Comparison of ENCODE assay signal across 22 cellular contexts in genomic region chr16:1357906-1358566, GRCh38. TPM values are rescaled to one million over a fixed set of nuclear protein-coding genes. Genes with fewer than 3 reads are reported as not detected.
A peak's percentile ranks its signal among the peaks of the same experiment; 100 is the strongest.
DNase-seq lines count a peak whose midpoint lies in the region; ATAC-seq and TF ChIP-seq lines count a peak whose summit lies in the region.
"Had no signal": no experiment of that assay in that cellular context is flagged by ENCODE, and none has a peak within 500 bp of the region (broad histone marks: within the 10 kb centered on the region; RNA-seq: fewer than 3 reads in every experiment).

No MANE protein-coding gene starts in this region.

- H3K23ac ChIP-seq in neuronal stem cell (ENCODE audit: low read depth, low read length, poor library complexity): no peak overlapping the region

- H3K27ac Mint-ChIP-seq in activated CD8-positive, alpha-beta memory T cell treated with anti-CD3 and anti-CD28 coated beads, Interleukin-2, amount 10 ng/mL, durations not matched to agents 7 days and 5 days: peak overlapping the region; percentile 2
- H3K27ac Mint-ChIP-seq in stimulated activated memory B cell treated with anti-CD40 and anti-IgM and Interleukin-4, amounts not matched to agents 10 μg/mL and 1 μg/mL and 100 μg/mL, for 72 hours: peak overlapping the region; percentile 60
- H3K27ac Mint-ChIP-seq in chondrocyte (ENCODE audit: unreplicated experiment): no peak overlapping the region
- H3K27ac Mint-ChIP-seq: endodermal cell, GM23338, nephron, WTC11 had no signal

- H4K91ac ChIP-seq in neuronal stem cell (ENCODE audit: low read depth, low read length, poor library complexity): no peak overlapping the region

- no peak overlapping the region for H3K18ac ChIP-seq in neuronal stem cell (ENCODE audit: low read length)

- H3K27ac ChIP-seq in Panc1 (ENCODE audit: low read length): peak overlapping the region; percentile 39
- H3K27ac ChIP-seq in neuronal stem cell (replicated peaks; ENCODE audit: low read length): no peak overlapping the region
- H3K27ac ChIP-seq: transverse colon had no signal

- no peak overlapping the region for H2AK5ac ChIP-seq in neuronal stem cell (ENCODE audit: low read depth, low read length)

- no peak for DNase-seq in activated CD8-positive, alpha-beta memory T cell treated with anti-CD3 and anti-CD28 coated beads, Interleukin-2, amount 10 ng/mL, durations not matched to agents 7 days and 5 days
- no peak for DNase-seq in activated CD8-positive, alpha-beta memory T cell treated with anti-CD3 and anti-CD28 coated beads for 24 hours
- no peak for DNase-seq in Panc1 (ENCODE audit: low read depth, low spot score)
- DNase-seq in chondrocyte (ENCODE audit: low spot score): no peak
- DNase-seq in epidermal melanocyte (ENCODE audit: insufficient read length, low spot score): no peak
- DNase-seq in neuronal stem cell (ENCODE audit: low spot score): no peak
- DNase-seq: activated effector memory CD4-positive, alpha-beta T cell treated with anti-CD3 and anti-CD28 coated beads, Interleukin-2, amount 50 U/mL, for 16 hours; anterior cingulate cortex; DMS79; endodermal cell; NCI-H2081; NCI-H524; SIG-M5; stimulated activated CD4-positive, alpha-beta T cell treated with anti-CD3 and anti-CD28 coated beads, Interleukin-12 subunit alpha, Interleukin-12 subunit beta, amount 100 ng/mL, for 4 hours; stimulated activated naive CD4-positive, alpha-beta T cell; T-helper 2 cell; transverse colon had no signal

- no peak overlapping the region for H2BK5ac ChIP-seq in neuronal stem cell (ENCODE audit: low read length)

- no peak overlapping the region for H2AFZ ChIP-seq in neuronal stem cell (ENCODE audit: low read length)
- H2AFZ ChIP-seq: GM23338 had no signal

- in situ Hi-C loops in Panc1 (cut with HindIII; ENCODE audit: low pct_unique_long_range_greater_than_20kb, low sequenced_read_pairs): no loop called here

- H3K27me3 ChIP-seq in Panc1 (ENCODE audit: control insufficient read depth, insufficient read depth, low read length): no peaks in the 10 kb centered on the region
- no peaks in the 10 kb centered on the region for H3K27me3 ChIP-seq in neuronal stem cell (ENCODE audit: control insufficient read depth in 3 of 3, insufficient read depth in 3 of 3, low read depth in 1 of 3, low read length in 3 of 3)
- H3K27me3 ChIP-seq: transverse colon had no signal

- POLR2A ChIA-PET in Panc1 (lab: Charles Lee): no interaction called here

- H2BK120ac ChIP-seq in neuronal stem cell (ENCODE audit: low read depth, low read length): no peak overlapping the region

- H3K4me1 Mint-ChIP-seq in activated CD8-positive, alpha-beta memory T cell treated with anti-CD3 and anti-CD28 coated beads, Interleukin-2, amount 10 ng/mL, durations not matched to agents 7 days and 5 days: peaks cover 15% of the 10 kb centered on the region
- peaks cover 50% of the 10 kb centered on the region for H3K4me1 Mint-ChIP-seq in stimulated activated memory B cell treated with anti-CD40 and anti-IgM and Interleukin-4, amounts not matched to agents 10 μg/mL and 1 μg/mL and 100 μg/mL, for 72 hours
- H3K4me1 Mint-ChIP-seq in chondrocyte (ENCODE audit: low read depth): peaks cover 23% of the 10 kb centered on the region
- H3K4me1 Mint-ChIP-seq: GM23338 had no signal

- no peak overlapping the region for H2BK15ac ChIP-seq in neuronal stem cell (ENCODE audit: low read length)

- H3K36me3 Mint-ChIP-seq in activated CD8-positive, alpha-beta memory T cell treated with anti-CD3 and anti-CD28 coated beads, Interleukin-2, amount 10 ng/mL, durations not matched to agents 7 days and 5 days: no peaks in the 10 kb centered on the region
- peaks cover 11% of the 10 kb centered on the region for H3K36me3 Mint-ChIP-seq in stimulated activated memory B cell treated with anti-CD40 and anti-IgM and Interleukin-4, amounts not matched to agents 10 μg/mL and 1 μg/mL and 100 μg/mL, for 72 hours
- no peaks in the 10 kb centered on the region for H3K36me3 Mint-ChIP-seq in chondrocyte (ENCODE audit: low read depth)

- no TSS peak for BruUV-seq in Panc1 (replicated peaks; lab: Mats Ljungman, UMichigan)

- no peak overlapping the region for H4K8ac ChIP-seq in neuronal stem cell (ENCODE audit: low read depth, low read length)

- intact Hi-C loops in Panc1 (cut with micrococcal nuclease; ENCODE audit: unreplicated experiment): no loop called here

- no peaks in the 10 kb centered on the region for H3K27me3 Mint-ChIP-seq in activated CD8-positive, alpha-beta memory T cell treated with anti-CD3 and anti-CD28 coated beads, Interleukin-2, amount 10 ng/mL, durations not matched to agents 7 days and 5 days
- H3K27me3 Mint-ChIP-seq in stimulated activated memory B cell treated with anti-CD40 and anti-IgM and Interleukin-4, amounts not matched to agents 10 μg/mL and 1 μg/mL and 100 μg/mL, for 72 hours: no peaks in the 10 kb centered on the region
- no peaks in the 10 kb centered on the region for H3K27me3 Mint-ChIP-seq in chondrocyte (ENCODE audit: low read depth)

- peak; percentile 10 for ATAC-seq in activated CD8-positive, alpha-beta memory T cell treated with anti-CD3 and anti-CD28 coated beads, Interleukin-2, amount 10 ng/mL, durations not matched to agents 7 days and 5 days
- peak; percentile 83 for ATAC-seq in Panc1
- ATAC-seq in esophagus mucosa: peak; percentile 29
- peak; percentile 64 for ATAC-seq in stimulated activated memory B cell treated with anti-CD40 and anti-IgM and Interleukin-4, amounts not matched to agents 10 μg/mL and 1 μg/mL and 100 μg/mL, for 72 hours
- ATAC-seq: GM23338, WTC11 had no signal

- H3K9me3 ChIP-seq in Panc1 (ENCODE audit: control insufficient read depth, insufficient read depth, low read depth, low read length) (no peaks in the 10 kb centered on the region), neuronal stem cell (replicated peaks in 1 of 2; ENCODE audit: control insufficient read depth in 2 of 2, insufficient read depth in 1 of 2, low read depth in 1 of 2, low read length in 2 of 2) (no peaks in the 10 kb centered on the region)
- H3K9me3 ChIP-seq: transverse colon had no signal

- H3K14ac ChIP-seq in neuronal stem cell (ENCODE audit: low read length): no peak overlapping the region

- peaks cover 29% of the 10 kb centered on the region for H3K4me1 ChIP-seq in Panc1 (ENCODE audit: control insufficient read depth, insufficient read depth, low read length)
- no peaks in the 10 kb centered on the region for H3K4me1 ChIP-seq in neuronal stem cell (ENCODE audit: control insufficient read depth in 2 of 2, insufficient read depth in 1 of 2, low read depth in 1 of 2, low read length in 2 of 2)

- H3K9ac ChIP-seq in neuronal stem cell (ENCODE audit: low read depth, low read length, poor library complexity): no peak overlapping the region

- H3K4me3 ChIP-seq in Panc1 (ENCODE audit: low read depth in 2 of 2, low read length in 2 of 2): no peak overlapping the region
- H3K4me3 ChIP-seq in neuronal stem cell (ENCODE audit: low read length in 2 of 2): peak overlapping the region in 1 of 2 donors; percentile 37
- H3K4me3 ChIP-seq: GM23338, transverse colon had no signal

- H3K4ac ChIP-seq in neuronal stem cell (ENCODE audit: low read length): no peak overlapping the region

- TF ChIP-seq CTCF in Panc1 (IDR thresholded peaks at IDR 0.05): no peak
- no peak for TF ChIP-seq CTCF in chondrocyte (IDR thresholded peaks at IDR 0.05)

- H3K36me3 ChIP-seq in Panc1 (ENCODE audit: control insufficient read depth, insufficient read depth, low read length) (peaks cover 5% of the 10 kb centered on the region), neuronal stem cell (replicated peaks in 1 of 2; ENCODE audit: control insufficient read depth in 2 of 2, insufficient read depth in 2 of 2, low read length in 2 of 2) (peaks cover 12 to 22% of the 10 kb centered on the region in 2 donors)

- no peaks in the 10 kb centered on the region for H3K9me3 Mint-ChIP-seq in activated CD8-positive, alpha-beta memory T cell treated with anti-CD3 and anti-CD28 coated beads, Interleukin-2, amount 10 ng/mL, durations not matched to agents 7 days and 5 days (ENCODE audit: low read depth)
- H3K9me3 Mint-ChIP-seq in stimulated activated memory B cell treated with anti-CD40 and anti-IgM and Interleukin-4, amounts not matched to agents 10 μg/mL and 1 μg/mL and 100 μg/mL, for 72 hours: no peaks in the 10 kb centered on the region
- no peaks in the 10 kb centered on the region for H3K9me3 Mint-ChIP-seq in chondrocyte (ENCODE audit: low read depth)
- H3K9me3 Mint-ChIP-seq: endodermal cell, GM23338, nephron, WTC11 had no signal

- CTCF ChIA-PET in activated CD8-positive, alpha-beta memory T cell treated with anti-CD3 and anti-CD28 coated beads, Interleukin-2, amount 10 ng/mL, durations not matched to agents 7 days and 5 days (lab: Charles Lee): no interaction called here
- CTCF ChIA-PET in Panc1 (lab: Charles Lee): no interaction called here

- no CpG with 5 or more reads among the region's 19 CpGs for WGBS in neuronal stem cell (ENCODE audit: extremely low coverage in 2 of 2, insufficient read length in 2 of 2, insufficient replicate concordance in 1 of 2), 2 donors

- H3K79me1 ChIP-seq in neuronal stem cell (ENCODE audit: low read depth, low read length): peaks cover 21% of the 10 kb centered on the region

- H2BK12ac ChIP-seq in neuronal stem cell (ENCODE audit: low read length): no peak overlapping the region

- no peak overlapping the region for H3K4me3 Mint-ChIP-seq in activated CD8-positive, alpha-beta memory T cell treated with anti-CD3 and anti-CD28 coated beads, Interleukin-2, amount 10 ng/mL, durations not matched to agents 7 days and 5 days
- no peak overlapping the region for H3K4me3 Mint-ChIP-seq in stimulated activated memory B cell treated with anti-CD40 and anti-IgM and Interleukin-4, amounts not matched to agents 10 μg/mL and 1 μg/mL and 100 μg/mL, for 72 hours
- H3K4me3 Mint-ChIP-seq in chondrocyte (ENCODE audit: unreplicated experiment): no peak overlapping the region
- H3K4me3 Mint-ChIP-seq: endodermal cell, GM23338, WTC11 had no signal

- H3K4me2 ChIP-seq in neuronal stem cell (ENCODE audit: insufficient read depth, low read length, poor library complexity, severe bottlenecking): no peak overlapping the region
- H3K4me2 ChIP-seq: GM23338 had no signal

RNA-seq across cellular contexts. Expression of gene GNPTG, which starts 6.3 kb away (rescaled TPM):
- 10 to 100 TPM; 29.3 to 33.0 TPM for total RNA-seq in activated CD8-positive, alpha-beta memory T cell treated with anti-CD3 and anti-CD28 coated beads, Interleukin-2, amount 10 ng/mL, durations not matched to agents 7 days and 5 days
- total RNA-seq in Panc1 (2021; ENCODE audit: unreplicated experiment) (62.5 TPM), esophagus mucosa (25.7 TPM), chondrocyte (58.3 to 68.4 TPM (median 60.7 TPM) in 3 replicates)
- 83.3 TPM for polyA plus RNA-seq in Panc1 (2012; ENCODE audit: insufficient read length)
- polyA plus RNA-seq in neuronal stem cell (2013, experiment 1 of 2): 14.7 TPM
- 13.2 TPM for polyA plus RNA-seq in neuronal stem cell (2013, experiment 2 of 2)

RNA-seq across cellular contexts. Expression of gene TSR3, which starts 6.4 kb away (rescaled TPM):
- total RNA-seq in activated CD8-positive, alpha-beta memory T cell treated with anti-CD3 and anti-CD28 coated beads, Interleukin-2, amount 10 ng/mL, durations not matched to agents 7 days and 5 days: 10 to 100 TPM; 52.9 to 57.8 TPM
- 89.7 TPM for total RNA-seq in Panc1 (2021; ENCODE audit: unreplicated experiment)
- polyA plus RNA-seq in Panc1 (2012; ENCODE audit: insufficient read length): 149 TPM
- 42.6 TPM for total RNA-seq in esophagus mucosa
- total RNA-seq in chondrocyte: 52.2 to 56.8 TPM (median 56.0 TPM) in 3 replicates
- 32.4 TPM for polyA plus RNA-seq in neuronal stem cell (2013, experiment 1 of 2)
- polyA plus RNA-seq in neuronal stem cell (2013, experiment 2 of 2): 29.6 TPM

RNA-seq across cellular contexts. Expression of gene BAIAP3, which starts 24.6 kb away (rescaled TPM):
- total RNA-seq in activated CD8-positive, alpha-beta memory T cell treated with anti-CD3 and anti-CD28 coated beads, Interleukin-2, amount 10 ng/mL, durations not matched to agents 7 days and 5 days: under 1 TPM; 0.45 to 0.53 TPM
- total RNA-seq in Panc1 (2021; ENCODE audit: unreplicated experiment): 9.4 TPM
- 8.2 TPM for polyA plus RNA-seq in Panc1 (2012; ENCODE audit: insufficient read length)
- 2.0 TPM for total RNA-seq in esophagus mucosa
- 0.36 to 1.7 TPM (median 1.5 TPM) in 3 replicates for total RNA-seq in chondrocyte
- polyA plus RNA-seq in neuronal stem cell (2013, experiment 1 of 2): 3.1 TPM
- polyA plus RNA-seq in neuronal stem cell (2013, experiment 2 of 2): 2.9 TPM

RNA-seq across cellular contexts. Expression of gene UBE2I, which starts 48.6 kb away (rescaled TPM):
- total RNA-seq in activated CD8-positive, alpha-beta memory T cell treated with anti-CD3 and anti-CD28 coated beads, Interleukin-2, amount 10 ng/mL, durations not matched to agents 7 days and 5 days: 100 to 1,000 TPM; 224 to 253 TPM
- total RNA-seq in Panc1 (2021; ENCODE audit: unreplicated experiment) (198 TPM), esophagus mucosa (93.1 TPM), chondrocyte (97.9 to 110 TPM (median 105 TPM) in 3 replicates)
- polyA plus RNA-seq in Panc1 (2012; ENCODE audit: insufficient read length): 166 TPM
- polyA plus RNA-seq in neuronal stem cell (2013, experiment 1 of 2): 253 TPM
- polyA plus RNA-seq in neuronal stem cell (2013, experiment 2 of 2): 258 TPM

RNA-seq across cellular contexts. Expression of gene UNKL, which starts 56.5 kb away (rescaled TPM):
- 10 to 100 TPM; 30.1 to 43.0 TPM for total RNA-seq in activated CD8-positive, alpha-beta memory T cell treated with anti-CD3 and anti-CD28 coated beads, Interleukin-2, amount 10 ng/mL, durations not matched to agents 7 days and 5 days
- 26.6 TPM for total RNA-seq in Panc1 (2021; ENCODE audit: unreplicated experiment)
- polyA plus RNA-seq in Panc1 (2012; ENCODE audit: insufficient read length): 20.9 TPM
- 5.3 TPM for total RNA-seq in esophagus mucosa
- 12.3 to 16.1 TPM (median 12.6 TPM) in 3 replicates for total RNA-seq in chondrocyte
- polyA plus RNA-seq in neuronal stem cell (2013, experiment 1 of 2): 14.1 TPM
- 14.2 TPM for polyA plus RNA-seq in neuronal stem cell (2013, experiment 2 of 2)

Comparison
In these comparisons a context has a peak if more than half of its experiments do, and no peak if none do; other contexts are left out.
1. ATAC-seq: peak in every context shown above with its lines; median percentile 83 in Panc1; 64 in stimulated activated memory B cell treated with anti-CD40 and anti-IgM and Interleukin-4, amounts not matched to agents 10 μg/mL and 1 μg/mL and 100 μg/mL, for 72 hours; 29 in esophagus mucosa; 10 in activated CD8-positive, alpha-beta memory T cell treated with anti-CD3 and anti-CD28 coated beads, Interleukin-2, amount 10 ng/mL, durations not matched to agents 7 days and 5 days.